ENCODE assay signal across 23 cellular contexts in genomic region chr1:44296067-44296466, GRCh38. TPM values are rescaled to one million over a fixed set of nuclear protein-coding genes. Genes with fewer than 3 reads are reported as not detected.
DNase-seq lines count a peak whose midpoint lies in the region; ATAC-seq and TF ChIP-seq lines count a peak whose summit lies in the region.
"Had no signal": no experiment of that assay in that cellular context is flagged by ENCODE, and none has a peak within 500 bp of the region (broad histone marks: within the 10 kb centered on the region; RNA-seq: fewer than 3 reads in every experiment).

No MANE protein-coding gene starts in this region.

- H3K36me3 ChIP-seq in sigmoid colon = peaks cover 0 to 36% (median 12%) of the 10 kb centered on the region in 4 donors

- TF ChIP-seq EP300 in sigmoid colon (IDR thresholded peaks at IDR 0.05) = no peak

- peak overlapping the region; percentile 54 for H3K4me3 Mint-ChIP-seq in glutamatergic neuron (ENCODE audit: unreplicated experiment)
- H3K4me3 Mint-ChIP-seq in neural crest cell = peak overlapping the region; percentile 63
- H3K4me3 Mint-ChIP-seq: CD4-positive, alpha-beta T cell; GM23338 had no signal

- H3K36me3 Mint-ChIP-seq in glutamatergic neuron (ENCODE audit: unreplicated experiment) = no peaks in the 10 kb centered on the region
- peaks cover 8% of the 10 kb centered on the region for H3K36me3 Mint-ChIP-seq in neural crest cell (ENCODE audit: low read depth)

- no peak for TF ChIP-seq CTCF in glutamatergic neuron (IDR thresholded peaks at IDR 0.05; ENCODE audit: partially characterized antibody, unreplicated experiment)
- no peak for TF ChIP-seq CTCF in neural crest cell (conservative IDR thresholded peaks at IDR 0.05)
- no peak for TF ChIP-seq CTCF in sigmoid colon (IDR thresholded peaks at IDR 0.05)

- TF ChIP-seq POLR2A in sigmoid colon (IDR thresholded peaks at IDR 0.05) = no peak

- H3K27me3 ChIP-seq in sigmoid colon = no peaks in the 10 kb centered on the region
- H3K27me3 ChIP-seq: BLaER1 treated with 17β-estradiol and CSF1 and Interleukin-3, amounts not matched to agents 10 nM and 100 nM had no signal

- no peak for ATAC-seq in HG03097 (IDR thresholded peaks at IDR 0.05; ENCODE audit: low FRiP score, unreplicated experiment)
- ATAC-seq: A549, GM23338 had no signal

- 91% methylated on average over 6 of the region's 6 CpGs for WGBS in sigmoid colon, 2 donors

- no peaks in the 10 kb centered on the region for H3K9me3 ChIP-seq in sigmoid colon
- H3K9me3 ChIP-seq: A549; BLaER1 treated with 17β-estradiol and CSF1 and Interleukin-3, amounts not matched to agents 10 nM and 100 nM; HAP-1; SK-N-SH had no signal

- H3K4me3 ChIP-seq in sigmoid colon = no peak overlapping the region
- H3K4me3 ChIP-seq: A549; BLaER1 treated with 17β-estradiol and CSF1 and Interleukin-3, amounts not matched to agents 10 nM and 100 nM; GM23338; HAP-1 had no signal

- H3K27me3 Mint-ChIP-seq in glutamatergic neuron (ENCODE audit: unreplicated experiment) (no peaks in the 10 kb centered on the region), neural crest cell (ENCODE audit: low read depth) (no peaks in the 10 kb centered on the region)
- H3K27me3 Mint-ChIP-seq: CD4-positive, alpha-beta T cell had no signal

- DNase-seq in NCI-H2227 treated with DMSO at 0.1 percent for 48 hours (lab: John Stamatoyannopoulos, UW) (peak; percentile 69), glutamatergic neuron (peak; percentile 35), neural crest cell (ENCODE audit: low read depth, low spot score) (no peak), sigmoid colon (peak; percentile 56)
- no peak for DNase-seq in activated CD4-positive, alpha-beta T cell treated with anti-CD3 and anti-CD28 coated beads for 1 hour
- no peak for DNase-seq in stimulated activated CD4-positive, alpha-beta T cell treated with anti-CD3 and anti-CD28 coated beads, Interleukin-4, amount 100 ng/mL, for 4 hours
- DNase-seq: AML-193; CD4-positive, alpha-beta T cell; DMS53; NCI-H1092; NCI-H1436; NCI-H187; NCI-H2081 treated with DMSO at 0.1 percent for 48 hours; NCI-H2171; NCI-H524; NCI-H774; SK-N-SH had no signal

- H3K27ac Mint-ChIP-seq in glutamatergic neuron (ENCODE audit: unreplicated experiment) (peak overlapping the region; percentile 18), neural crest cell (ENCODE audit: unreplicated experiment) (peak overlapping the region; percentile 72)
- H3K27ac Mint-ChIP-seq: CD4-positive, alpha-beta T cell; GM23338 had no signal

- H3K27ac ChIP-seq in sigmoid colon = no peak overlapping the region
- H3K27ac ChIP-seq: A549; BLaER1 treated with 17β-estradiol and CSF1 and Interleukin-3, amounts not matched to agents 10 nM and 100 nM; HL-60 had no signal

- peaks cover 0 to 14% (median 10%) of the 10 kb centered on the region in 4 donors for H3K4me1 ChIP-seq in sigmoid colon
- H3K4me1 ChIP-seq: A549, HAP-1 had no signal

- intact Hi-C loops in sigmoid colon (cut with DNase I) = no loop called here

- H3K9me3 Mint-ChIP-seq in glutamatergic neuron (ENCODE audit: unreplicated experiment) = peaks cover 1% of the 10 kb centered on the region
- no peaks in the 10 kb centered on the region for H3K9me3 Mint-ChIP-seq in neural crest cell
- H3K9me3 Mint-ChIP-seq: CD4-positive, alpha-beta T cell; GM23338 had no signal

- H3K4me1 Mint-ChIP-seq in glutamatergic neuron (ENCODE audit: low read depth, unreplicated experiment) = peaks cover 25% of the 10 kb centered on the region
- peaks cover 46% of the 10 kb centered on the region for H3K4me1 Mint-ChIP-seq in neural crest cell

RNA-seq across cellular contexts. Expression of gene ERI3, which starts 59.0 kb away (rescaled TPM):
- total RNA-seq in glutamatergic neuron (ENCODE audit: unreplicated experiment) (37.0 TPM), neural crest cell (81.9 and 83.3 TPM in 2 replicates), sigmoid colon (10 to 100 TPM; 33.2 to 50.4 (median 39.8) TPM)
- 10 to 100 TPM; 25.6 to 88.3 (median 69.6) TPM for polyA plus RNA-seq in sigmoid colon

Comparison
In these comparisons a context has a peak if more than half of its experiments do, and no peak if none do; other contexts are left out.
1. DNase-seq: peak in NCI-H2227 treated with DMSO at 0.1 percent for 48 hours (single experiment), glutamatergic neuron (single experiment) and sigmoid colon (single experiment); none in neural crest cell (single experiment), activated CD4-positive, alpha-beta T cell treated with anti-CD3 and anti-CD28 coated beads for 1 hour (single experiment) and stimulated activated CD4-positive, alpha-beta T cell treated with anti-CD3 and anti-CD28 coated beads, Interleukin-4, amount 100 ng/mL, for 4 hours (0 of 2).